In genomic region chr18:74516271-74517235, GRCh38 we compare ENCODE assay signal across 1 cellular context.
TF ChIP-seq lines count a peak whose summit lies in the region.

No MANE protein-coding gene starts in this region.

TF ChIP-seq in IMR-90, 13 proteins besides CTCF, POLR2A, EP300 and RAD21:
- TF ChIP-seq USF2 (IDR thresholded peaks at IDR 0.05; ENCODE audit: low read depth, low read length): no peak
- no peak for TF ChIP-seq MXI1 (IDR thresholded peaks at IDR 0.05; ENCODE audit: borderline replicate concordance, low read depth, low read length)
- no peak for TF ChIP-seq RCOR1 (IDR thresholded peaks at IDR 0.05; ENCODE audit: insufficient replicate concordance, low read length)
- TF ChIP-seq MAFK (IDR thresholded peaks at IDR 0.05; ENCODE audit: low read depth, low read length): no peak
- TF ChIP-seq RFX5 (IDR thresholded peaks at IDR 0.05; ENCODE audit: low read depth, low read length): no peak
- TF ChIP-seq, protein P1, sequence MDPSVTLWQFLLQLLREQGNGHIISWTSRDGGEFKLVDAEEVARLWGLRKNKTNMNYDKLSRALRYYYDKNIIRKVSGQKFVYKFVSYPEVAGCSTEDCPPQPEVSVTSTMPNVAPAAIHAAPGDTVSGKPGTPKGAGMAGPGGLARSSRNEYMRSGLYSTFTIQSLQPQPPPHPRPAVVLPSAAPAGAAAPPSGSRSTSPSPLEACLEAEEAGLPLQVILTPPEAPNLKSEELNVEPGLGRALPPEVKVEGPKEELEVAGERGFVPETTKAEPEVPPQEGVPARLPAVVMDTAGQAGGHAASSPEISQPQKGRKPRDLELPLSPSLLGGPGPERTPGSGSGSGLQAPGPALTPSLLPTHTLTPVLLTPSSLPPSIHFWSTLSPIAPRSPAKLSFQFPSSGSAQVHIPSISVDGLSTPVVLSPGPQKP (IDR thresholded peaks at IDR 0.05; ENCODE audit: borderline replicate concordance, low read depth, low read length): no peak
- no peak for TF ChIP-seq SMC3 (IDR thresholded peaks at IDR 0.05; ENCODE audit: low read depth, low read length)
- TF ChIP-seq MAZ (IDR thresholded peaks at IDR 0.05; ENCODE audit: borderline replicate concordance, low read depth, low read length): no peak
- TF ChIP-seq NFE2L2 (IDR thresholded peaks at IDR 0.05; ENCODE audit: low read depth, low read length): no peak
- TF ChIP-seq BHLHE40 (IDR thresholded peaks at IDR 0.05; ENCODE audit: low read depth, low read length): no peak
- TF ChIP-seq CHD1 (IDR thresholded peaks at IDR 0.05; ENCODE audit: low read depth, low read length): no peak
